Comparison of ENCODE assay signal across 12 cellular contexts in genomic region chr22:38327805-38328204, GRCh38. TPM values are rescaled to one million over a fixed set of nuclear protein-coding genes. Genes with fewer than 3 reads are reported as not detected.
DNase-seq lines count a peak whose midpoint lies in the region; ATAC-seq and TF ChIP-seq lines count a peak whose summit lies in the region.
"Had no signal": no experiment of that assay in that cellular context is flagged by ENCODE, and none has a peak within 500 bp of the region (broad histone marks: within the 10 kb centered on the region; RNA-seq: fewer than 3 reads in every experiment).

No MANE protein-coding gene starts in this region.

- no peak overlapping the region for H3K9ac ChIP-seq in HUES6 (ENCODE audit: low read length)

- in situ Hi-C loops in astrocyte of the spinal cord (cut with HindIII; ENCODE audit: low sequenced_read_pairs), result no loop called here

- DNase-seq in AG08395 (ENCODE audit: low spot score), result peak; percentile 55
- peak; percentile 62 for DNase-seq in astrocyte of the spinal cord (ENCODE audit: low read depth, low spot score)
- DNase-seq in immature natural killer cell, result peak in 1 of 3 donors; percentile 50
- no peak for DNase-seq in OCI-M2 (lab: John Stamatoyannopoulos, UW; ENCODE audit: unreplicated experiment)
- DNase-seq in aorta, result no peak
- no peak for DNase-seq in NCI-H1417 treated with DMSO at 0.1 percent for 48 hours (lab: John Stamatoyannopoulos, UW)
- no peak for DNase-seq in NCI-H2029 (lab: John Stamatoyannopoulos, UW)
- DNase-seq: activated T-cell treated with anti-CD3 and anti-CD28 coated beads, Interleukin-2, amount 50 U/mL, for 48 hours; NCI-H2081; T-helper 1 cell had no signal

- H3K4me3 ChIP-seq in HUES6 (ENCODE audit: low read depth, low read length) (no peak overlapping the region), astrocyte of the spinal cord (ENCODE audit: low read depth, low read length) (no peak overlapping the region), aorta (ENCODE audit: low read length in 2 of 2) (no peak overlapping the region)
- H3K4me3 ChIP-seq: esophagus muscularis mucosa had no signal

- peak overlapping the region; percentile 21; the same call in 1 of the 2 replicates for H3K27ac ChIP-seq in HUES6 (ENCODE audit: low read depth, low read length)
- H3K27ac ChIP-seq in aorta (ENCODE audit: low read depth in 1 of 2, low read length in 2 of 2), result no peak overlapping the region
- H3K27ac ChIP-seq: esophagus muscularis mucosa had no signal

- no peak for TF ChIP-seq CTCF in astrocyte of the spinal cord (IDR thresholded peaks at IDR 0.05; ENCODE audit: low read depth, low read length)

- H3K27me3 Mint-ChIP-seq in immature natural killer cell (ENCODE audit: low read depth in 3 of 3), result peaks cover 0 to 6% (median under 1%) of the 10 kb centered on the region in 3 donors

- no peaks in the 10 kb centered on the region for H3K27me3 ChIP-seq in HUES6 (ENCODE audit: control insufficient read depth, insufficient read depth, low read length)
- H3K27me3 ChIP-seq in aorta (ENCODE audit: control insufficient read depth in 1 of 2, insufficient read depth in 2 of 2, low read length in 1 of 2), result no peaks in the 10 kb centered on the region

- intact Hi-C loops in aorta (cut with DNase I), result no loop called here

- peak overlapping the region; percentile 24 to 87 (median 72) for H3K4me3 Mint-ChIP-seq in immature natural killer cell

- H3K36me3 ChIP-seq in HUES6 (ENCODE audit: control insufficient read depth, insufficient read depth, low read length) (peaks cover 4% of the 10 kb centered on the region; the same call in 1 of the 2 replicates), aorta (ENCODE audit: control insufficient read depth in 1 of 2, insufficient read depth in 2 of 2, low read length in 1 of 2) (no peaks in the 10 kb centered on the region)
- H3K36me3 ChIP-seq: esophagus muscularis mucosa had no signal

- no peaks in the 10 kb centered on the region for H3K36me3 Mint-ChIP-seq in immature natural killer cell

- no peaks in the 10 kb centered on the region for H3K9me3 ChIP-seq in HUES6 (ENCODE audit: control insufficient read depth, insufficient read depth, low read depth, low read length)
- no peaks in the 10 kb centered on the region for H3K9me3 ChIP-seq in aorta (ENCODE audit: control insufficient read depth, low read length)
- H3K9me3 ChIP-seq: esophagus muscularis mucosa had no signal

- H3K9me3 Mint-ChIP-seq in immature natural killer cell, result no peaks in the 10 kb centered on the region

- H3K27ac Mint-ChIP-seq in immature natural killer cell, result peak overlapping the region in 3 of 6 donors; percentile 35 to 91 (median 81)

- peaks cover 6 to 8% of the 10 kb centered on the region in 2 donors for H3K4me1 Mint-ChIP-seq in immature natural killer cell

- peaks cover 39% of the 10 kb centered on the region for H3K4me1 ChIP-seq in HUES6 (ENCODE audit: control insufficient read depth, insufficient read depth, low read length)
- H3K4me1 ChIP-seq in aorta (ENCODE audit: control insufficient read depth in 1 of 2, insufficient read depth in 2 of 2, low read length in 2 of 2), result no peaks in the 10 kb centered on the region
- H3K4me1 ChIP-seq: esophagus muscularis mucosa had no signal

- WGBS in aorta, 2 donors, result 87 to 90% methylated on average over 16 of the region's 16 CpGs

- ATAC-seq in aorta (ENCODE audit: low FRiP score), result no peak

RNA-seq across cellular contexts. Expression of gene CSNK1E, which starts 10.6 kb away (rescaled TPM):
- polyA plus RNA-seq in immature natural killer cell, result 10 to 100 TPM in 1 of 3 donors, 1 to 10 TPM in 2; 7.5 to 12.1 (median 8.6) TPM
- 100 to 1,000 TPM; 144 to 167 TPM for total RNA-seq in aorta
- 100 to 1,000 TPM in 1 of 2 donors, 10 to 100 TPM in 1; 37.4 to 160 TPM for polyA plus RNA-seq in aorta

RNA-seq across cellular contexts. Expression of gene TMEM184B, which starts 55.0 kb away (rescaled TPM):
- 10 to 100 TPM; 12.1 to 50.7 (median 30.3) TPM for polyA plus RNA-seq in immature natural killer cell
- total RNA-seq in aorta, result 10 to 100 TPM; 96.3 to 96.9 TPM
- polyA plus RNA-seq in aorta, result 10 to 100 TPM; 17.2 to 46.8 TPM

Comparison
In these comparisons a context has a peak if more than half of its experiments do, and no peak if none do; other contexts are left out.
1. DNase-seq: peak in AG08395 (single experiment) and astrocyte of the spinal cord (single experiment); none in OCI-M2 (single experiment), aorta (0 of 2), NCI-H1417 treated with DMSO at 0.1 percent for 48 hours (single experiment) and NCI-H2029 (single experiment).